ENCODE assay signal across 18 cellular contexts in the genomic region with DNA sequence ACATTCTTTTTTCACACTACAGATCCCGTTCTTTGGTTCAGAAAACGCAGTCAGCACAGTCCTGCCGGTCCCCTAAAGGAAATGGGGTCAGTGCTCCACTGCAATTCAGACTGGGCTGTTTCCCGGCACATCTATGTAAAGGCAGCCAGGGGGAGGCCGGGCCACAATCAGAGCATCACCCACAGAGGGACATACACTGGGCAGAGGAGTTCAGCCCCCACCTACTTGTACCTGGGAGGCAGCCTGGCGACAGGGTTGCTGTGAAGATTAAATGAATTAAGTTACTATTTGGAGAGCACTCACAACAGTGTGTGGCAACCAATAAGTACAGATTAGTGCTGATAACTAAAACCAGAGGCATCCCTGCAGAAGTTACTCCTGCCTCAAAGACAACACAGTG.
"Had no signal": no experiment of that assay in that cellular context is flagged by ENCODE, and none has a peak within 500 bp of the region (broad histone marks: within the 10 kb centered on the region; RNA-seq: fewer than 3 reads in every experiment).

No MANE protein-coding gene starts in this region.

- ATAC-seq: HepG2, T-cell had no signal

- DNase-seq: IMR-90, Kasumi-1, MM.1S, NCI-H1092 treated with DMSO at 0.1 percent for 48 hours, NCI-H1436, NCI-H187 treated with DMSO at 0.1 percent for 48 hours, NCI-H2029 treated with DMSO at 0.1 percent for 48 hours, NCI-H2171 treated with DMSO at 0.1 percent for 48 hours, NCI-H345, NCI-H446 treated with DMSO at 0.1 percent for 48 hours, NCI-H510A treated with DMSO at 0.1 percent for 48 hours, NCI-H526, SHP77, SW 1271, T-cell had no signal

- H3K9me3 Mint-ChIP-seq: T-cell had no signal

- H3K4me2 ChIP-seq: KMS-11 had no signal

- H3K36me3 Mint-ChIP-seq: T-cell had no signal

- H3K4me3 Mint-ChIP-seq: T-cell had no signal

- H3K27ac ChIP-seq: KMS-11, RWPE1 had no signal

- H3K27ac Mint-ChIP-seq: T-cell had no signal
